ENCODE assay signal across 1 cellular context in genomic region chr11:18527512-18527911, GRCh38.
TF ChIP-seq lines count a peak whose summit lies in the region.

No MANE protein-coding gene starts in this region.

TF ChIP-seq in HCT116, 20 proteins besides CTCF, POLR2A, EP300 and RAD21 (continued from another document):
- TF ChIP-seq REST (IDR thresholded peaks at IDR 0.05; ENCODE audit: low read depth): no peak
- no peak for TF ChIP-seq SIN3A (IDR thresholded peaks at IDR 0.05; ENCODE audit: low read depth)
- TF ChIP-seq ZFX (IDR thresholded peaks at IDR 0.05): no peak
- no peak for TF ChIP-seq ZBTB33 (IDR thresholded peaks at IDR 0.05; ENCODE audit: extremely low read depth, insufficient replicate concordance, low read length)
- TF ChIP-seq SRF (IDR thresholded peaks at IDR 0.05; ENCODE audit: low read depth): no peak
- no peak for TF ChIP-seq ATF3 (IDR thresholded peaks at IDR 0.05)
- 0 out of 2 replicates have a peak, but pooled peaks have one; percentile 17 for TF ChIP-seq FOSL1 (IDR thresholded peaks at IDR 0.05; ENCODE audit: low read depth)
- no peak for TF ChIP-seq POLR2AphosphoS5 (IDR thresholded peaks at IDR 0.05; ENCODE audit: low read depth, low read length)
